Comparison of ENCODE assay signal across 11 cellular contexts in the genomic region with DNA sequence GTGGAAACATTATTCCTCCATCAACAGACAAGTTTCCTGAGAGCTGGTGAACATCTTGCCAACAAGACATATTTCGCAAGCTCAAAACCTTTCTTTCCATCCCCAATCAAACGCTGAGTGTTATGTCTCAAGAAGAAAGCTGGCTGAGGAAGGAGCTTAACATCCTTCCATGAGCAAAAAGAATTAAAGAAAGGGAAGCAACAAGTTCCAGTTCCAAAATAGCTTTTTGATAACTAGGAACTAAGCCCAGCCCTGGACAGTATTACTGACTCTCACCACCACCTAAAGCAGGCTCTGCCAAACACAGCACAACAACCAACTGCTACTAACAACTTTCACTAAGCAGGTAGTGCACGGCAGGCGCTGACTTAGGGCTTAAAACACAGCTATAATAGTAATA. TPM values are rescaled to one million over a fixed set of nuclear protein-coding genes. Genes with fewer than 3 reads are reported as not detected.
DNase-seq lines count a peak whose midpoint lies in the region; ATAC-seq and TF ChIP-seq lines count a peak whose summit lies in the region.
"Had no signal": no experiment of that assay in that cellular context is flagged by ENCODE, and none has a peak within 500 bp of the region (broad histone marks: within the 10 kb centered on the region; RNA-seq: fewer than 3 reads in every experiment).

No MANE protein-coding gene starts in this region.

- peak overlapping the region; percentile 18 to 82 (median 77) for H3K27ac Mint-ChIP-seq in CD4-positive, alpha-beta memory T cell
- peak overlapping the region; percentile 85 to 87 for H3K27ac Mint-ChIP-seq in T-cell

- POLR2A ChIA-PET in CD4-positive, alpha-beta memory T cell (lab: Charles Lee; ENCODE audit: partially characterized antibody) = interaction anchor here (1.0 to 2.3 kb wide), 7 partner anchors 8 to 162 kb away, joined by 3 to 8 read pairs (median 5); a partner anchor contains a TSS
- POLR2A ChIA-PET in T-cell (lab: Charles Lee) = interaction anchor here (0.6 to 0.7 kb wide), 2 partner anchors 29 to 161 kb away, joined by 3 to 6 read pairs; no protein-coding TSS in a partner anchor

- no peaks in the 10 kb centered on the region for H3K36me3 ChIP-seq in CD4-positive, alpha-beta memory T cell (ENCODE audit: insufficient read depth, low read length)
- no peaks in the 10 kb centered on the region for H3K36me3 ChIP-seq in sigmoid colon

- CTCF ChIA-PET in CD4-positive, alpha-beta memory T cell (lab: Charles Lee; ENCODE audit: partially characterized antibody) = interaction anchor here (1.0 to 11.3 kb wide), 9 partner anchors 9 to 227 kb away, joined by 3 to 99 read pairs (median 4); no protein-coding TSS in a partner anchor
- CTCF ChIA-PET in T-cell (lab: Charles Lee) = interaction anchor here in 1 of 2 donors (0.8 kb wide), 2 partner anchors 52 to 219 kb away, joined by 3 read pairs; no protein-coding TSS in a partner anchor

- intact Hi-C loops in CD4-positive, alpha-beta memory T cell (cut with micrococcal nuclease) = loop anchor here (5.0 kb wide), 2 partner anchors 52 to 217 kb away; partner anchors contain the start of gene CAPZB
- intact Hi-C loops in sigmoid colon (cut with DNase I) = loop anchor here (5.0 kb wide), 1 partner anchor 47 kb away; no protein-coding TSS in a partner anchor

- peaks cover 89% of the 10 kb centered on the region for H3K4me1 ChIP-seq in CD4-positive, alpha-beta memory T cell (ENCODE audit: insufficient read depth, low read length)
- peaks cover 5 to 99% (median 96%) of the 10 kb centered on the region in 4 donors for H3K4me1 ChIP-seq in sigmoid colon

- ATAC-seq in T-cell (replicated peaks in 1 of 4) (no peak), HG03354 (IDR thresholded peaks at IDR 0.05; ENCODE audit: poor library complexity, severe bottlenecking, unreplicated experiment) (no peak), HG03442 (IDR thresholded peaks at IDR 0.05; ENCODE audit: unreplicated experiment) (no peak)

- peak in 2 of 4 donors; percentile 10 to 19 for TF ChIP-seq EP300 in sigmoid colon (IDR thresholded peaks at IDR 0.05)

- no peak for TF ChIP-seq POLR2A in sigmoid colon (IDR thresholded peaks at IDR 0.05)

- no peak for TF ChIP-seq CTCF in sigmoid colon (IDR thresholded peaks at IDR 0.05)

- H3K9me3 ChIP-seq in CD4-positive, alpha-beta memory T cell (ENCODE audit: control insufficient read depth in 1 of 2, low read length in 2 of 2) = no peaks in the 10 kb centered on the region
- H3K9me3 ChIP-seq in sigmoid colon = no peaks in the 10 kb centered on the region

- H3K9me3 Mint-ChIP-seq in CD4-positive, alpha-beta memory T cell = no peaks in the 10 kb centered on the region
- H3K9me3 Mint-ChIP-seq in T-cell = no peaks in the 10 kb centered on the region

- no peak for DNase-seq in CD4-positive, alpha-beta memory T cell
- DNase-seq in T-cell (no peak), globus pallidus (ENCODE audit: low spot score) (peak; percentile 68), sigmoid colon (peak; percentile 79), NCI-H1092 (lab: John Stamatoyannopoulos, UW) (no peak)
- no peak for DNase-seq in stimulated activated CD8-positive, alpha-beta memory T cell treated with anti-CD3 and anti-CD28 coated beads, Interleukin-4, amount 100 ng/mL, for 48 hours
- DNase-seq: activated CD8-positive, alpha-beta memory T cell treated with anti-CD3 and anti-CD28 coated beads for 24 hours; GDM1; NCI-H345 had no signal

- H3K4me3 ChIP-seq in CD4-positive, alpha-beta memory T cell (ENCODE audit: low read length in 2 of 2) = no peak overlapping the region
- H3K4me3 ChIP-seq in sigmoid colon = no peak overlapping the region

- no peak overlapping the region for H3K27ac ChIP-seq in CD4-positive, alpha-beta memory T cell (ENCODE audit: low read depth, low read length)
- peak overlapping the region; percentile 85 to 98 (median 91) for H3K27ac ChIP-seq in sigmoid colon

- no peaks in the 10 kb centered on the region for H3K27me3 ChIP-seq in CD4-positive, alpha-beta memory T cell (ENCODE audit: insufficient read depth, low read length)
- no peaks in the 10 kb centered on the region for H3K27me3 ChIP-seq in sigmoid colon

- peaks cover 71 to 89% (median 82%) of the 10 kb centered on the region in 4 donors for H3K4me1 Mint-ChIP-seq in CD4-positive, alpha-beta memory T cell
- H3K4me1 Mint-ChIP-seq in T-cell = peaks cover 86 to 91% (median 90%) of the 10 kb centered on the region in 3 donors

- H3K36me3 Mint-ChIP-seq in CD4-positive, alpha-beta memory T cell = peaks cover 24 to 51% of the 10 kb centered on the region in 2 donors
- H3K36me3 Mint-ChIP-seq in T-cell = peaks cover 22% of the 10 kb centered on the region

- WGBS in sigmoid colon, 2 donors = 65 to 81% methylated on average over 4 of the region's 4 CpGs

- H3K4me3 Mint-ChIP-seq in CD4-positive, alpha-beta memory T cell = peak overlapping the region in 5 of 8 donors; percentile 1 to 59 (median 49)
- H3K4me3 Mint-ChIP-seq in T-cell = peak overlapping the region in 1 of 3 donors; percentile 3

- H3K27me3 Mint-ChIP-seq in CD4-positive, alpha-beta memory T cell = no peaks in the 10 kb centered on the region
- no peaks in the 10 kb centered on the region for H3K27me3 Mint-ChIP-seq in T-cell

RNA-seq across cellular contexts. Expression of gene CAPZB, which starts 50.2 kb away (rescaled TPM):
- 100 to 1,000 TPM; 244 to 255 TPM for total RNA-seq in CD4-positive, alpha-beta memory T cell
- 100 to 1,000 TPM; 436 to 602 TPM for polyA plus RNA-seq in CD4-positive, alpha-beta memory T cell
- total RNA-seq in T-cell = 100 to 1,000 TPM; 272 to 342 (median 320) TPM
- total RNA-seq in sigmoid colon = 100 to 1,000 TPM; 128 to 214 (median 145) TPM
- polyA plus RNA-seq in sigmoid colon = 100 to 1,000 TPM; 372 to 454 (median 393) TPM

Comparison
In these comparisons a context has a peak if more than half of its experiments do, and no peak if none do; other contexts are left out.
1. DNase-seq: peak in globus pallidus (single experiment) and sigmoid colon (single experiment); none in CD4-positive, alpha-beta memory T cell (0 of 5), T-cell (0 of 34), stimulated activated CD8-positive, alpha-beta memory T cell treated with anti-CD3 and anti-CD28 coated beads, Interleukin-4, amount 100 ng/mL, for 48 hours (single experiment) and NCI-H1092 (single experiment).